In the genomic region with DNA sequence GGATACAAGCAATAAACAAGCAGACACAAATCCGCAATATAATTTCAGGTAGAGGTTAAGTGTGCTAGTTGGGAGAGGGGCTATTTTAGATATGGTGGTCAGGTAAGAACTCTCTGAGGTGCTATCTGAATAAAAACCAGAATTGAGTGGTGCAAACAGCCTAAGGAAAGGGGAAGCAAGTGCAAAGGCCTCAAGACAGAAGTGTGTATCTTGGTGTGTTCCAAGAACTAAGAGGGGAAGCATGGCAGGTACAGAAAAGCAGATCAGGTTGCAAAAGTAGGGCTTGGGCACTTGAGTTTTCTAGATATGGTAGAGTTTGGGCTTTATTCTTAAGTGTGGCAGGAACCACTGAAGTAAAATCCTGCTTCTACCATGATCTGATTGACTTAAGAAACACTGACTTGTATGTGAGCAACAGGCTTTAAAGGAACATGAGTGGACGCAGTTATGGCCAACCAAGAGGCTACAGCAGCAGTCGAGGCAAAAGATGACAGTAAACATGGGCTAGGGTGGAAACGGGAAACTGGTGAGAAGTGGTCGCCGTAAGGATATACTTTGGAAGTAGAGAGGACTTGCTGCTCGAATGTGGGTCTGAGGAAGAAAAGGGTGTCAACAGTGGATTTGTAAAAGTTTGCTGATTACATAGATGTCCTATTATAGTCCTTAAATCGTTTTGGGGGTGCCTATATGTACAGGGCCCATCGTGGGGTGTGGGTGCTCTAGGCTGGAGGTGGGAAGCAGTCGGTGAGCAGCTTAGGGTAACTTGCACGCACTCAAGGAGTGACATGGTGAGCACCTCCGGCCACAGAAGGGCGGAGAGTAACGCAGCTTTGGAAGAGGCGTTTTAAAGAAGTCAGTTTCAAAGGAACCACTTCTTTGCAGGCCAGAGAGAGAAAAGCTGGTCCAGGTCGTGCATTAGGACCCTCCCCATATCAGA, we compare ENCODE assay signal across 8 cellular contexts. TPM values are rescaled to one million over a fixed set of nuclear protein-coding genes. Genes with fewer than 3 reads are reported as not detected.
DNase-seq lines count a peak whose midpoint lies in the region; ATAC-seq, FAIRE-seq and TF ChIP-seq lines count a peak whose summit lies in the region.

No MANE protein-coding gene starts in this region.

- dilution Hi-C loops in keratinocyte (cut with MboI; ENCODE audit: extremely low pct_ligation_motif_present, low sequenced_read_pairs), result no loop called here

- H2AFZ ChIP-seq in keratinocyte (ENCODE audit: control insufficient read depth, low read length), result peak overlapping the region; percentile 99

- H3K9me3 ChIP-seq in BE2C (no peaks in the 10 kb centered on the region), SJSA1 (replicated peaks) (no peaks in the 10 kb centered on the region), keratinocyte (ENCODE audit: control insufficient read depth, low read depth, low read length) (no peaks in the 10 kb centered on the region)

- H3K9me1 ChIP-seq in keratinocyte (ENCODE audit: control insufficient read depth, extremely low read depth, insufficient read depth, low read length), result no peaks in the 10 kb centered on the region

- H3K79me2 ChIP-seq in keratinocyte (ENCODE audit: control insufficient read depth, insufficient read depth, low read length), result peaks cover 38% of the 10 kb centered on the region

- H3K4me1 ChIP-seq in BE2C (no peaks in the 10 kb centered on the region), SJSA1 (replicated peaks) (peaks cover 9% of the 10 kb centered on the region), keratinocyte (ENCODE audit: control insufficient read depth, extremely low read depth, insufficient read depth, low read length) (peaks cover 11% of the 10 kb centered on the region)

- H3K4me2 ChIP-seq in keratinocyte (ENCODE audit: control insufficient read depth, extremely low read depth, insufficient read depth, low read depth, low read length), result peak overlapping the region; percentile 86

- peak; percentile 11 for DNase-seq in BE2C
- DNase-seq in SJSA1 (ENCODE audit: low read depth in 1 of 2, low spot score in 2 of 2), result no peak
- DNase-seq in brain microvascular endothelial cell, result no peak
- no peak for DNase-seq in keratinocyte (ENCODE audit: low read depth, low spot score)
- DNase-seq in stimulated activated CD8-positive, alpha-beta memory T cell treated with anti-CD3 and anti-CD28 coated beads, Interleukin-4, amount 100 ng/mL, for 48 hours, result peak; percentile 52
- DNase-seq in UCSD-AML1 (lab: John Stamatoyannopoulos, UW; ENCODE audit: unreplicated experiment), result no peak

- H3K4me3 ChIP-seq in BE2C (ENCODE audit: low read depth, low read length), result peak overlapping the region; percentile 79
- H3K4me3 ChIP-seq in SJSA1, result peak overlapping the region; percentile 61
- H3K4me3 ChIP-seq in brain microvascular endothelial cell (ENCODE audit: low read depth, low read length), result peak overlapping the region; percentile 97
- peak overlapping the region; percentile 76 to 98 (median 87) for H3K4me3 ChIP-seq in keratinocyte (ENCODE audit: control insufficient read depth in 2 of 3, extremely low read depth in 1 of 3, insufficient read depth in 2 of 3, low read depth in 1 of 3, low read length in 3 of 3)

- in situ Hi-C loops in brain microvascular endothelial cell (cut with HindIII; ENCODE audit: low pct_ligation_motif_present, low sequenced_read_pairs), result no loop called here

- TF ChIP-seq CTCF in BE2C (IDR thresholded peaks at IDR 0.05; ENCODE audit: low read depth, low read length) (no peak), brain microvascular endothelial cell (IDR thresholded peaks at IDR 0.05; ENCODE audit: low read depth, low read length, missing control alignments) (no peak), keratinocyte (optimal IDR thresholded peaks at IDR 0.05 in 1 of 3, IDR thresholded peaks at IDR 0.05 in 1 of 3, conservative IDR thresholded peaks at IDR 0.05 in 1 of 3; ENCODE audit: extremely low read depth in 1 of 3, insufficient read depth in 2 of 3, low read length in 3 of 3) (no peak)

- H3K27ac ChIP-seq in SJSA1, result peak overlapping the region; percentile 30; the same call in 1 of the 2 replicates
- peak overlapping the region; percentile 66 for H3K27ac ChIP-seq in brain microvascular endothelial cell
- H3K27ac ChIP-seq in keratinocyte (ENCODE audit: control insufficient read depth, insufficient read depth, low read length), result peak overlapping the region; percentile 92

- H3K36me3 ChIP-seq in BE2C, result peaks cover 20% of the 10 kb centered on the region
- H3K36me3 ChIP-seq in SJSA1, result peaks cover 23% of the 10 kb centered on the region
- H3K36me3 ChIP-seq in brain microvascular endothelial cell (replicated peaks), result peaks cover 22% of the 10 kb centered on the region
- H3K36me3 ChIP-seq in keratinocyte (ENCODE audit: control insufficient read depth in 2 of 2, extremely low read depth in 1 of 2, insufficient read depth in 2 of 2, low read length in 2 of 2), result peaks cover 0 to 1% of the 10 kb centered on the region in 2 experiments

- no peak for FAIRE-seq in keratinocyte (lab: Jason Lieb, UNC)

- peak overlapping the region; percentile 97 for H3K9ac ChIP-seq in keratinocyte (ENCODE audit: control insufficient read depth, extremely low read depth, insufficient read depth, low read length)

- H3K27me3 ChIP-seq in BE2C (no peaks in the 10 kb centered on the region), SJSA1 (replicated peaks) (no peaks in the 10 kb centered on the region), brain microvascular endothelial cell (replicated peaks) (no peaks in the 10 kb centered on the region), keratinocyte (ENCODE audit: control insufficient read depth, extremely low read depth, insufficient read depth, low read length) (no peaks in the 10 kb centered on the region)

- no peaks in the 10 kb centered on the region for H4K20me1 ChIP-seq in keratinocyte (ENCODE audit: control insufficient read depth, extremely low read depth, insufficient read depth, low read length)

- ATAC-seq in GM19043 (IDR thresholded peaks at IDR 0.05; ENCODE audit: low read depth, unreplicated experiment) (peak; percentile 41), HG03135 (IDR thresholded peaks at IDR 0.05; ENCODE audit: unreplicated experiment) (peak; percentile 52)

RNA-seq across cellular contexts. Expression of a gene that starts 0.7 kb away (rescaled TPM):
- 12.4 TPM for polyA plus RNA-seq in BE2C (2012; ENCODE audit: insufficient read depth, insufficient read length, low read depth)
- total RNA-seq in SJSA1 (2014; rRNA removed; shearing (Covaris generic)), result 10.0 and 12.1 TPM in 2 replicates
- 9.7 to 19.4 TPM (median 11.1 TPM) in 3 replicates for polyA plus RNA-seq in keratinocyte
- 3.5 TPM for polyA plus RNA-seq in keratinocyte (2011; ENCODE audit: low read depth)
- polyA plus RNA-seq in keratinocyte (2011; cell fraction: cytosol; rRNA removed), result 6.1 and 13.5 TPM in 2 replicates
- polyA plus RNA-seq in keratinocyte (2011; cell fraction: nucleus; rRNA removed), result 16.7 and 20.3 TPM in 2 replicates
- 6.5 and 7.8 TPM in 2 replicates for polyA plus RNA-seq in keratinocyte (2012; ENCODE audit: low replicate concordance)
- 1.6 to 10.8 TPM (median 7.1 TPM) in 3 replicates for polyA minus RNA-seq in keratinocyte
- polyA minus RNA-seq in keratinocyte (2011; cell fraction: cytosol; rRNA and poly(A)+ RNA removed), result 5.9 TPM
- 6.1 and 12.6 TPM in 2 replicates for polyA minus RNA-seq in keratinocyte (2011; cell fraction: nucleus; rRNA and poly(A)+ RNA removed)

RNA-seq across cellular contexts. Expression of a gene that starts 6.4 kb away (rescaled TPM):
- 2.4 TPM for polyA plus RNA-seq in BE2C (2012; ENCODE audit: insufficient read depth, insufficient read length, low read depth)
- total RNA-seq in SJSA1 (2014; rRNA removed; shearing (Covaris generic)), result 9.2 and 10.7 TPM in 2 replicates
- polyA plus RNA-seq in keratinocyte, result 5.7 to 9.9 TPM (median 6.5 TPM) in 3 replicates
- polyA plus RNA-seq in keratinocyte (2011; ENCODE audit: low read depth), result 1.7 TPM
- 3.3 and 7.0 TPM in 2 replicates for polyA plus RNA-seq in keratinocyte (2011; cell fraction: cytosol; rRNA removed)
- polyA plus RNA-seq in keratinocyte (2011; cell fraction: nucleus; rRNA removed), result 4.5 and 7.2 TPM in 2 replicates
- polyA plus RNA-seq in keratinocyte (2012; ENCODE audit: low replicate concordance), result 2.3 and 6.3 TPM in 2 replicates
- 3.2 to 13.3 TPM (median 7.6 TPM) in 3 replicates for polyA minus RNA-seq in keratinocyte
- 7.5 TPM for polyA minus RNA-seq in keratinocyte (2011; cell fraction: cytosol; rRNA and poly(A)+ RNA removed)
- polyA minus RNA-seq in keratinocyte (2011; cell fraction: nucleus; rRNA and poly(A)+ RNA removed), result 7.4 and 14.7 TPM in 2 replicates

Comparison
In these comparisons a context has a peak if more than half of its experiments do, and no peak if none do; other contexts are left out.
1. DNase-seq: peak in BE2C (single experiment) and stimulated activated CD8-positive, alpha-beta memory T cell treated with anti-CD3 and anti-CD28 coated beads, Interleukin-4, amount 100 ng/mL, for 48 hours (single experiment); none in SJSA1 (0 of 2), brain microvascular endothelial cell (single experiment), keratinocyte (single experiment) and UCSD-AML1 (single experiment).
2. H3K27ac ChIP-seq: peak in every context shown above with its lines; median percentile 92 in keratinocyte; 66 in brain microvascular endothelial cell; 30 in SJSA1.
3. Peak in every context shown above with its lines, with median percentiles within 50 percentile points of each other: H3K4me3 ChIP-seq.